8 cellular contexts compared by ENCODE assay signal in genomic region chr4:169611157-169611556, GRCh38. TPM values are rescaled to one million over a fixed set of nuclear protein-coding genes. Genes with fewer than 3 reads are reported as not detected.
DNase-seq lines count a peak whose midpoint lies in the region; ATAC-seq and TF ChIP-seq lines count a peak whose summit lies in the region.

No MANE protein-coding gene starts in this region.

- POLR2A ChIA-PET in CD4-positive, alpha-beta memory T cell (lab: Charles Lee; ENCODE audit: partially characterized antibody): interaction anchor here (1.4 to 3.7 kb wide), 2 partner anchors 10 to 14 kb away, joined by 4 to 29 read pairs; partner anchors contain the start of gene CLCN3

- H3K9me3 Mint-ChIP-seq in CD4-positive, alpha-beta memory T cell: peaks cover 0 to 3% (median 0%) of the 10 kb centered on the region in 8 donors
- H3K9me3 Mint-ChIP-seq in neural crest cell: no peaks in the 10 kb centered on the region

- H3K9me3 ChIP-seq in CD4-positive, alpha-beta memory T cell (ENCODE audit: control insufficient read depth in 1 of 2, low read length in 2 of 2): no peaks in the 10 kb centered on the region
- H3K9me3 ChIP-seq in KOPT-K1 (ENCODE audit: insufficient read depth, low read length, poor library complexity, severe bottlenecking) (no peaks in the 10 kb centered on the region), breast epithelium (no peaks in the 10 kb centered on the region)

- no peaks in the 10 kb centered on the region for H3K27me3 ChIP-seq in CD4-positive, alpha-beta memory T cell (ENCODE audit: insufficient read depth, low read length)
- no peaks in the 10 kb centered on the region for H3K27me3 ChIP-seq in breast epithelium

- H3K27me3 Mint-ChIP-seq in CD4-positive, alpha-beta memory T cell: no peaks in the 10 kb centered on the region
- H3K27me3 Mint-ChIP-seq in neural crest cell (ENCODE audit: low read depth): no peaks in the 10 kb centered on the region

- H3K4me3 Mint-ChIP-seq in CD4-positive, alpha-beta memory T cell: peak overlapping the region; percentile 94 to 98 (median 96)
- H3K4me3 Mint-ChIP-seq in neural crest cell: peak overlapping the region; percentile 100

- H3K36me3 ChIP-seq in CD4-positive, alpha-beta memory T cell (ENCODE audit: insufficient read depth, low read length): no peaks in the 10 kb centered on the region
- no peaks in the 10 kb centered on the region for H3K36me3 ChIP-seq in KOPT-K1 (ENCODE audit: insufficient read depth, low read length)
- no peaks in the 10 kb centered on the region for H3K36me3 ChIP-seq in breast epithelium

- peaks cover 28 to 44% (median 36%) of the 10 kb centered on the region in 4 donors for H3K4me1 Mint-ChIP-seq in CD4-positive, alpha-beta memory T cell
- H3K4me1 Mint-ChIP-seq in neural crest cell: peaks cover 37% of the 10 kb centered on the region

- H3K27ac ChIP-seq in CD4-positive, alpha-beta memory T cell (ENCODE audit: low read depth, low read length): no peak overlapping the region
- H3K27ac ChIP-seq in KOPT-K1 (ENCODE audit: low read depth, low read length, poor library complexity, severe bottlenecking): peak overlapping the region; percentile 89
- H3K27ac ChIP-seq in breast epithelium: no peak overlapping the region

- no peak overlapping the region for H3K4me3 ChIP-seq in CD4-positive, alpha-beta memory T cell (ENCODE audit: low read length in 2 of 2)
- peak overlapping the region; percentile 56 to 79 (median 64) for H3K4me3 ChIP-seq in breast epithelium

- H3K36me3 Mint-ChIP-seq in CD4-positive, alpha-beta memory T cell: peaks cover 0 to 18% of the 10 kb centered on the region in 2 donors
- no peaks in the 10 kb centered on the region for H3K36me3 Mint-ChIP-seq in neural crest cell (ENCODE audit: low read depth)

- TF ChIP-seq POLR2A in breast epithelium (IDR thresholded peaks at IDR 0.05): no peak

- peaks cover 27% of the 10 kb centered on the region for H3K4me1 ChIP-seq in CD4-positive, alpha-beta memory T cell (ENCODE audit: insufficient read depth, low read length)
- H3K4me1 ChIP-seq in breast epithelium: peaks cover 3 to 4% of the 10 kb centered on the region in 2 donors

- no peak for ATAC-seq in HG02981 (IDR thresholded peaks at IDR 0.05; ENCODE audit: unreplicated experiment)

- no peak for TF ChIP-seq CTCF in breast epithelium (IDR thresholded peaks at IDR 0.05)
- TF ChIP-seq CTCF in neural crest cell (conservative IDR thresholded peaks at IDR 0.05): no peak

- peak overlapping the region; percentile 53 to 99 (median 82) for H3K27ac Mint-ChIP-seq in CD4-positive, alpha-beta memory T cell
- no peak overlapping the region for H3K27ac Mint-ChIP-seq in neural crest cell (ENCODE audit: unreplicated experiment)

- CTCF ChIA-PET in CD4-positive, alpha-beta memory T cell (lab: Charles Lee; ENCODE audit: partially characterized antibody): interaction anchor here (0.7 to 2.9 kb wide), 6 partner anchors 8 to 601 kb away, joined by 3 to 19 read pairs (median 8); partner anchors contain the start of genes CBR4 and MFAP3L

- intact Hi-C loops in CD4-positive, alpha-beta memory T cell (cut with micrococcal nuclease): no loop called here
- intact Hi-C loops in breast epithelium (cut with DNase I; ENCODE audit: low total_unique reads): loop anchor here (5.0 kb wide), 1 partner anchor 66 kb away; no protein-coding TSS in a partner anchor

- DNase-seq in CD4-positive, alpha-beta memory T cell: no peak
- DNase-seq in breast epithelium (ENCODE audit: low spot score in 2 of 2): no peak
- no peak for DNase-seq in neural crest cell (ENCODE audit: low read depth, low spot score)
- DNase-seq in GM19240 (ENCODE audit: insufficient read length, low spot score): no peak
- DNase-seq in middle frontal gyrus (ENCODE audit: extremely low spot score, low spot score): no peak
- DNase-seq in T-helper 9 cell: no peak

RNA-seq across cellular contexts. Expression of gene NEK1, which starts 1.2 kb away (rescaled TPM):
- 10 to 100 TPM; 18.8 to 24.1 TPM for total RNA-seq in CD4-positive, alpha-beta memory T cell
- polyA plus RNA-seq in CD4-positive, alpha-beta memory T cell: 1 to 10 TPM; 6.1 to 8.9 TPM
- total RNA-seq in breast epithelium (10 to 100 TPM; 14.4 to 18.1 (median 14.7) TPM), neural crest cell (13.0 and 14.7 TPM in 2 replicates)

RNA-seq across cellular contexts. Expression of gene CLCN3, which starts 9.2 kb away (rescaled TPM):
- total RNA-seq in CD4-positive, alpha-beta memory T cell: 10 to 100 TPM; 37.5 to 37.7 TPM
- 10 to 100 TPM in 1 of 2 donors, 1 to 10 TPM in 1; 6.2 to 13.9 TPM for polyA plus RNA-seq in CD4-positive, alpha-beta memory T cell
- total RNA-seq in breast epithelium: 10 to 100 TPM; 26.4 to 65.7 (median 32.8) TPM
- total RNA-seq in neural crest cell: 37.6 and 38.0 TPM in 2 replicates

Comparison
In these comparisons a context has a peak if more than half of its experiments do, and no peak if none do; other contexts are left out.
1. H3K4me3 ChIP-seq: peak in breast epithelium (3 of 3); none in CD4-positive, alpha-beta memory T cell (0 of 2).